Comparison of ENCODE assay signal across 9 cellular contexts in the genomic region with DNA sequence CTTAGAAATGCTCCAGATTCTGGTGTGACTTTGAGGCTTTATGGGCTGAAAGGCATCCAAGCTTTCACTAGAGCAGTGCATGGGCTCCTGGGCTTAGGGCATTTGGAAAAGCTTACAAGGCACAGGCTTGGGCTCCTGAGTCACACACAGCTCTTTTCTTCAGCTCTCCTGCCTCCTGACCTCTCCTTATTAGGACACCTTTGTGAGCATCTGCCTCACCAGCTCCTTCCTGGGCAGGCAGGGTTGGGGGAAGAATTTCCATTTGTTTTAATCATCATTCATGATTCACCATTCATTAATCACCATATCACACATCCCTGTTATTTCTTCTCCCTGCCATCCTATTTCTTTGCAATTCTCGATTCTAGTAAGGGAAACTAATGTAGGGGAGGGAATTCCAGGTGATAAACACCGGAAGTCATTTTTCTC. TPM values are rescaled to one million over a fixed set of nuclear protein-coding genes. Genes with fewer than 3 reads are reported as not detected.
DNase-seq lines count a peak whose midpoint lies in the region; ATAC-seq, FAIRE-seq and TF ChIP-seq lines count a peak whose summit lies in the region.
"Had no signal": no experiment of that assay in that cellular context is flagged by ENCODE, and none has a peak within 500 bp of the region (broad histone marks: within the 10 kb centered on the region; RNA-seq: fewer than 3 reads in every experiment).

No MANE protein-coding gene starts in this region.

- no peak overlapping the region for H3K27ac Mint-ChIP-seq in GM23338
- no peak overlapping the region for H3K27ac Mint-ChIP-seq in natural killer cell treated with Interleukin-12 subunit alpha and Interleukin-12 subunit beta and Interleukin-15 and Interleukin-18, amount 100 ng/mL, for 72 hours

- no peaks in the 10 kb centered on the region for H3K4me1 ChIP-seq in GM23338 (ENCODE audit: insufficient read depth)
- peaks cover 9 to 96% (median 47%) of the 10 kb centered on the region in 3 donors for H3K4me1 ChIP-seq in esophagus squamous epithelium
- H3K4me1 ChIP-seq in Karpas-422 (ENCODE audit: low read length): no peaks in the 10 kb centered on the region

- no peak overlapping the region for H3K4me2 ChIP-seq in GM23338
- H3K4me2 ChIP-seq in Karpas-422 (ENCODE audit: low read depth, low read length, poor library complexity, severe bottlenecking): no peak overlapping the region

- no peak overlapping the region for H3K9ac ChIP-seq in Karpas-422 (ENCODE audit: low read length)

- peaks cover 3% of the 10 kb centered on the region; the same call in 1 of the 3 replicates for H3K4me1 Mint-ChIP-seq in GM23338
- peaks cover 0 to 3% of the 10 kb centered on the region in 2 donors for H3K4me1 Mint-ChIP-seq in natural killer cell treated with Interleukin-12 subunit alpha and Interleukin-12 subunit beta and Interleukin-15 and Interleukin-18, amount 100 ng/mL, for 72 hours (ENCODE audit: low read depth in 2 of 2)

- TF ChIP-seq CTCF in GM23338 (conservative IDR thresholded peaks at IDR 0.05; ENCODE audit: low read depth in 2 of 2) (no peak), esophagus squamous epithelium (IDR thresholded peaks at IDR 0.05) (no peak)

- H2AFZ ChIP-seq in GM23338 (no peak overlapping the region), Karpas-422 (ENCODE audit: low read length) (no peak overlapping the region)

- no peaks in the 10 kb centered on the region for H3K36me3 ChIP-seq in GM23338 (ENCODE audit: insufficient read depth)
- no peaks in the 10 kb centered on the region for H3K36me3 ChIP-seq in esophagus squamous epithelium
- H3K36me3 ChIP-seq in Karpas-422 (ENCODE audit: insufficient read depth, low read length): no peaks in the 10 kb centered on the region

- peaks cover 3% of the 10 kb centered on the region; the same call in 1 of the 2 replicates for H3K79me2 ChIP-seq in GM23338 (replicated peaks; ENCODE audit: insufficient read depth)
- no peaks in the 10 kb centered on the region for H3K79me2 ChIP-seq in Karpas-422 (ENCODE audit: low read length)

- no peaks in the 10 kb centered on the region for H3K9me2 ChIP-seq in GM23338 (ENCODE audit: insufficient read depth)
- no peaks in the 10 kb centered on the region for H3K9me2 ChIP-seq in Karpas-422 (replicated peaks; ENCODE audit: insufficient read depth, low read length)

- no peaks in the 10 kb centered on the region for H3K36me3 Mint-ChIP-seq in GM23338 (ENCODE audit: low read depth)
- H3K36me3 Mint-ChIP-seq in natural killer cell treated with Interleukin-12 subunit alpha and Interleukin-12 subunit beta and Interleukin-15 and Interleukin-18, amount 100 ng/mL, for 72 hours: no peaks in the 10 kb centered on the region

- no peak overlapping the region for H3K27ac ChIP-seq in GM23338 (ENCODE audit: low read depth)
- H3K27ac ChIP-seq in esophagus squamous epithelium: peak overlapping the region; percentile 73 to 86 (median 80)
- no peak overlapping the region for H3K27ac ChIP-seq in Karpas-422 (ENCODE audit: low read length)

- H3F3A ChIP-seq in GM23338 (replicated peaks; ENCODE audit: low read depth): no peaks in the 10 kb centered on the region

- H3K9me3 ChIP-seq in esophagus squamous epithelium (no peaks in the 10 kb centered on the region), Karpas-422 (ENCODE audit: low read length) (no peaks in the 10 kb centered on the region)

- no peaks in the 10 kb centered on the region for H3K27me3 ChIP-seq in GM23338 (ENCODE audit: insufficient read depth)
- no peaks in the 10 kb centered on the region for H3K27me3 ChIP-seq in esophagus squamous epithelium
- H3K27me3 ChIP-seq in Karpas-422 (ENCODE audit: low read length): no peaks in the 10 kb centered on the region

- no peaks in the 10 kb centered on the region for H3K9me3 Mint-ChIP-seq in GM23338
- no peaks in the 10 kb centered on the region for H3K9me3 Mint-ChIP-seq in natural killer cell treated with Interleukin-12 subunit alpha and Interleukin-12 subunit beta and Interleukin-15 and Interleukin-18, amount 100 ng/mL, for 72 hours

- ATAC-seq in GM23338: peak; percentile 83
- ATAC-seq in natural killer cell treated with Interleukin-12 subunit alpha and Interleukin-12 subunit beta and Interleukin-15 and Interleukin-18, amount 100 ng/mL, for 72 hours: no peak
- ATAC-seq: HepG2 had no signal

- no peak overlapping the region for H3K4me3 Mint-ChIP-seq in GM23338
- H3K4me3 Mint-ChIP-seq in natural killer cell treated with Interleukin-12 subunit alpha and Interleukin-12 subunit beta and Interleukin-15 and Interleukin-18, amount 100 ng/mL, for 72 hours: no peak overlapping the region

- no peak overlapping the region for H3K4me3 ChIP-seq in GM23338
- no peak overlapping the region for H3K4me3 ChIP-seq in esophagus squamous epithelium
- H3K4me3 ChIP-seq in skeletal muscle cell (ENCODE audit: low read depth, low read length): no peak overlapping the region
- H3K4me3 ChIP-seq in Karpas-422 (ENCODE audit: low read length): no peak overlapping the region

- FAIRE-seq in RCC 7860 (lab: Jason Lieb, UNC): no peak
- FAIRE-seq: HepG2 had no signal

- DNase-seq in GM23338 (ENCODE audit: low spot score): no peak
- DNase-seq in RCC 7860 (ENCODE audit: low spot score): peak; percentile 98
- no peak for DNase-seq in esophagus squamous epithelium (lab: John Stamatoyannopoulos, UW)
- peak; percentile 79 for DNase-seq in skeletal muscle cell (ENCODE audit: low read depth)
- no peak for DNase-seq in natural killer cell treated with Interleukin-12 subunit alpha and Interleukin-12 subunit beta and Interleukin-15 and Interleukin-18, amount 100 ng/mL, for 72 hours (ENCODE audit: low spot score)
- DNase-seq in Karpas-422: no peak
- no peak for DNase-seq in NCI-H1105 (lab: John Stamatoyannopoulos, UW)
- no peak for DNase-seq in NCI-H345 treated with DMSO at 0.1 percent for 48 hours (lab: John Stamatoyannopoulos, UW; ENCODE audit: unreplicated experiment)

- WGBS in esophagus squamous epithelium, 2 donors: 13 to 71% methylated on average over 2 of the region's 2 CpGs

- H4K20me1 ChIP-seq in GM23338 (replicated peaks; ENCODE audit: insufficient read depth): peaks cover 3% of the 10 kb centered on the region; the same call in 1 of the 2 replicates
- no peaks in the 10 kb centered on the region for H4K20me1 ChIP-seq in Karpas-422 (ENCODE audit: insufficient read depth, low read depth, low read length)

- no peak for TF ChIP-seq POLR2A in esophagus squamous epithelium (IDR thresholded peaks at IDR 0.05)

- H3K27me3 Mint-ChIP-seq in GM23338 (ENCODE audit: insufficient read depth, low read depth, poor library complexity): no peaks in the 10 kb centered on the region
- peaks cover 0 to 22% of the 10 kb centered on the region in 2 donors for H3K27me3 Mint-ChIP-seq in natural killer cell treated with Interleukin-12 subunit alpha and Interleukin-12 subunit beta and Interleukin-15 and Interleukin-18, amount 100 ng/mL, for 72 hours

- intact Hi-C loops in esophagus squamous epithelium (cut with DNase I): no loop called here

TF ChIP-seq in GM23338, 12 proteins besides CTCF, POLR2A, EP300 and RAD21 (continues in another document):
- TF ChIP-seq CREB1 (CRISPR knock-in tag; IDR thresholded peaks at IDR 0.05; ENCODE audit: low read depth) (no peak), NANOG (IDR thresholded peaks at IDR 0.05; ENCODE audit: borderline replicate concordance) (no peak), EZH2 (IDR thresholded peaks at IDR 0.05; ENCODE audit: low read depth, unreplicated experiment) (no peak)

RNA-seq across cellular contexts. Expression of gene CDCP1, which starts 22.3 kb away (rescaled TPM):
- total RNA-seq in GM23338 (2014; rRNA removed; shearing (Covaris generic)): 17.4 and 20.1 TPM in 2 replicates
- 7.7 and 8.4 TPM in 2 replicates for polyA plus RNA-seq in GM23338 (2016; fragmentation: Nextera tagmentation; extraction: Ambion mirVana)
- total RNA-seq in esophagus squamous epithelium: 10 to 100 TPM; 35.7 to 95.4 (median 54.6) TPM
- under 1 TPM; 0.29 to 0.36 TPM for total RNA-seq in natural killer cell treated with Interleukin-12 subunit alpha and Interleukin-12 subunit beta and Interleukin-15 and Interleukin-18, amount 100 ng/mL, for 72 hours
- not detected in 2 replicates for total RNA-seq in Karpas-422 (2014; rRNA removed; shearing (Covaris generic); ENCODE audit: low replicate concordance)

Comparison
In these comparisons a context has a peak if more than half of its experiments do, and no peak if none do; other contexts are left out.
1. DNase-seq: peak in RCC 7860 (single experiment) and skeletal muscle cell (single experiment); none in GM23338 (single experiment), esophagus squamous epithelium (single experiment), natural killer cell treated with Interleukin-12 subunit alpha and Interleukin-12 subunit beta and Interleukin-15 and Interleukin-18, amount 100 ng/mL, for 72 hours (single experiment), Karpas-422 (single experiment), NCI-H1105 (single experiment) and NCI-H345 treated with DMSO at 0.1 percent for 48 hours (single experiment).
2. H3K27ac ChIP-seq: peak in esophagus squamous epithelium (4 of 4); none in GM23338 (single experiment) and Karpas-422 (single experiment).
3. RNA of gene CDCP1, which starts 22.3 kb away (total RNA-seq): 35.7 to 95.4 TPM in esophagus squamous epithelium and 17.4 to 20.1 TPM in GM23338; 0.29 to 0.36 TPM in natural killer cell treated with Interleukin-12 subunit alpha and Interleukin-12 subunit beta and Interleukin-15 and Interleukin-18, amount 100 ng/mL, for 72 hours and not detected in Karpas-422; every median in the first group is over 10 times any median in the second.